In the genomic region with DNA sequence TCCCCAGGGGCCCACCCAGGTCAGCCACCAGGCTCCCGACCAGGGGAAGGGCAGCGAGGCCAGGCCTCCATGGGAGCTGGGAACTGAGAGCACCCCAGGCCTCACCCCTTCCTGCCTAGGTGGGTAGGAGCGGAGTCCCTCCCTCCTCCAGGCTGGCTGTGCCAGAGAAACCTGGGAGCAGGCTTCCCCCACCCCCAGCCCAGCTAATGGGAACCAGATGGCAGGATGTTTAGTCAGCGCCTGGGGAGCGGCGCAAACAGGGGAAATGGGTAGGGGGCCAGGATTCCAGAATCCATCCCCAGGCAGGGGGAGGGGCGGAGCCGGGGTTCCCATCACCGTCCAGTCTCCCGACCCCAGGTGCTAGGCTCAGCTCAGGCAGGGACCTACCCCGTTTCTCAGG, we compare ENCODE assay signal across 1 cellular context.
TF ChIP-seq lines count a peak whose summit lies in the region.

No MANE protein-coding gene starts in this region.

TF ChIP-seq in IMR-90, 13 proteins besides CTCF, POLR2A, EP300 and RAD21:
- TF ChIP-seq MXI1 (IDR thresholded peaks at IDR 0.05; ENCODE audit: borderline replicate concordance, low read depth, low read length): no peak
- TF ChIP-seq NFE2L2 (IDR thresholded peaks at IDR 0.05; ENCODE audit: low read depth, low read length): no peak
- TF ChIP-seq, protein P1, sequence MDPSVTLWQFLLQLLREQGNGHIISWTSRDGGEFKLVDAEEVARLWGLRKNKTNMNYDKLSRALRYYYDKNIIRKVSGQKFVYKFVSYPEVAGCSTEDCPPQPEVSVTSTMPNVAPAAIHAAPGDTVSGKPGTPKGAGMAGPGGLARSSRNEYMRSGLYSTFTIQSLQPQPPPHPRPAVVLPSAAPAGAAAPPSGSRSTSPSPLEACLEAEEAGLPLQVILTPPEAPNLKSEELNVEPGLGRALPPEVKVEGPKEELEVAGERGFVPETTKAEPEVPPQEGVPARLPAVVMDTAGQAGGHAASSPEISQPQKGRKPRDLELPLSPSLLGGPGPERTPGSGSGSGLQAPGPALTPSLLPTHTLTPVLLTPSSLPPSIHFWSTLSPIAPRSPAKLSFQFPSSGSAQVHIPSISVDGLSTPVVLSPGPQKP (IDR thresholded peaks at IDR 0.05; ENCODE audit: borderline replicate concordance, low read depth, low read length): no peak
- no peak for TF ChIP-seq BHLHE40 (IDR thresholded peaks at IDR 0.05; ENCODE audit: low read depth, low read length)
- TF ChIP-seq, protein P2, sequence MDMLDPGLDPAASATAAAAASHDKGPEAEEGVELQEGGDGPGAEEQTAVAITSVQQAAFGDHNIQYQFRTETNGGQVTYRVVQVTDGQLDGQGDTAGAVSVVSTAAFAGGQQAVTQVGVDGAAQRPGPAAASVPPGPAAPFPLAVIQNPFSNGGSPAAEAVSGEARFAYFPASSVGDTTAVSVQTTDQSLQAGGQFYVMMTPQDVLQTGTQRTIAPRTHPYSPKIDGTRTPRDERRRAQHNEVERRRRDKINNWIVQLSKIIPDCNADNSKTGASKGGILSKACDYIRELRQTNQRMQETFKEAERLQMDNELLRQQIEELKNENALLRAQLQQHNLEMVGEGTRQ (IDR thresholded peaks at IDR 0.05; ENCODE audit: low read depth, low read length): no peak
- TF ChIP-seq RCOR1 (IDR thresholded peaks at IDR 0.05; ENCODE audit: insufficient replicate concordance, low read length): no peak
- no peak for TF ChIP-seq FOS (IDR thresholded peaks at IDR 0.05; ENCODE audit: low read depth, low read length)
